ENCODE assay signal across 14 cellular contexts in the genomic region with DNA sequence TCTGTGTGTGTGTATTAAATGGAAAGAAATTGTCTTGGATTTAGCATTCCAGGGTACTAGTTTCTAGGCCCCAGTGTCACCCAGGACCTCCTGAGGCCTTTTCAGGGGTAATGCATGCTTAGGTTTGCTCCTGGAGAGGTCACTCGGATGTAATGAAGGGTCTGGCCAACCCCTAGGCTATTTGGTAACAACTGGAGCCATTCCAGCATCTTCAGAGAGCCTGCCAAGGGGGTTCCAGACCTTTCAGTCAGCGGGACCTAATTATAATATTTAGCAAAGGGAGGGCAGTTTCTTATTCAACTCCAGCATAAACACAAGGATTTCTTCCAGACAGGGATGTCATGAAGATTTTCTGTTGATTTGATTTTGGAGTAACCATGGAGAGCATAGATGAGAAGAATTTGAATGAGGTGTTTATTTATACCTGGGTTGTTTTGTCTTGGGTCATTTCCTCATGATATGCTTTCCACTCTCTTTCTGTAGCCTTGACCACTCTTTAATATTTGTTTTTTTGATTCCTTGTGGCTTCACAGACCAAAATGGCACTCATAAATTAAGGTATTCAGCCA. TPM values are rescaled to one million over a fixed set of nuclear protein-coding genes. Genes with fewer than 3 reads are reported as not detected.
DNase-seq lines count a peak whose midpoint lies in the region; ATAC-seq lines count a peak whose summit lies in the region.
"Had no signal": no experiment of that assay in that cellular context is flagged by ENCODE, and none has a peak within 500 bp of the region (broad histone marks: within the 10 kb centered on the region; RNA-seq: fewer than 3 reads in every experiment).

No MANE protein-coding gene starts in this region.

- no peaks in the 10 kb centered on the region for H3K27me3 ChIP-seq in layer of hippocampus (ENCODE audit: control insufficient read depth, insufficient read depth, low read length)

- ATAC-seq in GM19023 (IDR thresholded peaks at IDR 0.05; ENCODE audit: unreplicated experiment) (no peak), GM21447 (IDR thresholded peaks at IDR 0.05; ENCODE audit: unreplicated experiment) (no peak)

- peak; percentile 60 for DNase-seq in M059J (ENCODE audit: low read depth)
- DNase-seq in SKM-1 (lab: John Stamatoyannopoulos, UW; ENCODE audit: unreplicated experiment), result no peak
- no peak for DNase-seq in NOMO-1 treated with DMSO at 0.1 percent for 48 hours (lab: John Stamatoyannopoulos, UW; ENCODE audit: unreplicated experiment)
- DNase-seq: aorta; H7; NCI-H146; NK-92 treated with Interleukin-12 subunit alpha and Interleukin-12 subunit beta, amount 100 ng/mL, for 24 hours had no signal

- H3K4me3 ChIP-seq in skin epidermis, result no peak overlapping the region

- peak overlapping the region; percentile 20 for H3K27ac ChIP-seq in cingulate gyrus (ENCODE audit: low read depth, low read length)
- H3K27ac ChIP-seq in layer of hippocampus (ENCODE audit: low read depth, low read length), result peak overlapping the region; percentile 31
- peak overlapping the region in 20 of 21 experiments; percentile 7 to 86 (median 70) for H3K27ac ChIP-seq in skin epidermis

RNA-seq across cellular contexts. Expression of a gene that starts 17.4 kb away (rescaled TPM):
- total RNA-seq in M059J (2014; rRNA removed; shearing (Covaris generic)), result 7.3 and 14.7 TPM in 2 replicates

RNA-seq across cellular contexts. Expression of a gene that starts 45.6 kb away (rescaled TPM):
- not detected in 2 replicates for total RNA-seq in M059J (2014; rRNA removed; shearing (Covaris generic))
- total RNA-seq: aorta; H7; progenitor cell of endocrine pancreas; T-helper 1 cell treated with Interleukin-12 subunit alpha and Interleukin-12 subunit beta and Interleukin-4 antibody, amounts not matched to agents 30 ng/mL and 1 ng/mL, for 36 hours had no signal

Comparison
In these comparisons a context has a peak if more than half of its experiments do, and no peak if none do; other contexts are left out.
1. H3K27ac ChIP-seq: peak in every context shown above with its lines; median percentile 70 in skin epidermis; 31 in layer of hippocampus; 20 in cingulate gyrus.